In the genomic region with DNA sequence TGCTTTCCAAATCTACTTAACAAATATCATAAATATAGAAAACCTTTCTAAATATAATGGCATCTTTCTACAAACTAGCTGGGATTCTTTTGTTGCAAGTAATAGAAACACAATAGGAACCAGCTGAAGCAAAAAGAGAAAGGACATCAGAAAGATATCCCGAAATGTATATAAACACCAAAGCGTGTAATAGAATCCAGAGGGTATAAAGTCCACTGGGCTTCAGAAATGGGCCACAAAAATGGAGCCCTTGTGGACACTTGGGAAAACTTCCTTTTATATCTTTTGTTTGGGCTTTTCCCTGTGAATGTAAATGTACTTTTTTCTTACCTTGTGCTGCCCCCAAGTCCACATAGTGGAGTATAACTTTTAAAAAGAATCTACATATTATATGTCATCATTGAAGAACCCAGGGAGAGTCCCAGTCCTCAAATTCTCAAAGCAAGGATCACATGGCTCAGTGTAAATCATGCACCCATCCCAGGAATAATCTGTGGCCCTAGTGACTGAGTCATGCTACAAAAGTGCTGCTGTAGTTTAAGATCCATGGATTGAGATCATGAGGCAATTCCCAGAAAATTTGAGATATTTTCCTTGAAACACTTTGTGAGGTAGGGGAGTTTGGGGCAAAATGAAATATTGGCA, we compare ENCODE assay signal across 24 cellular contexts.
DNase-seq lines count a peak whose midpoint lies in the region; ATAC-seq, FAIRE-seq and TF ChIP-seq lines count a peak whose summit lies in the region.
"Had no signal": no experiment of that assay in that cellular context is flagged by ENCODE, and none has a peak within 500 bp of the region (broad histone marks: within the 10 kb centered on the region; RNA-seq: fewer than 3 reads in every experiment).

No MANE protein-coding gene starts in this region.

- FAIRE-seq in HepG2 (lab: Jason Lieb, UNC): no peak
- FAIRE-seq: endothelial cell of umbilical vein had no signal

- ATAC-seq in HepG2: peak; percentile 88
- ATAC-seq in stimulated activated naive CD8-positive, alpha-beta T cell treated with anti-CD3 and anti-CD28 coated beads, Interleukin-15, amount 100 ng/mL, for 72 hours: no peak
- ATAC-seq: activated T-helper 17 cell treated with anti-CD3 and anti-CD28 coated beads, Interleukin-2, amount 50 U/mL, for 72 hours; right cardiac atrium; stimulated activated naive CD8-positive, alpha-beta T cell treated with anti-CD3 and anti-CD28 coated beads, Interleukin-15, Interleukin-2, amounts not matched to agents 100 U/mL and 50 U/mL, for 24 hours; T-helper 17 cell; upper lobe of right lung; WTC11 had no signal

- TF ChIP-seq POLR2A in HepG2 (IDR thresholded peaks at IDR 0.05; ENCODE audit: insufficient read depth in 1 of 2, low read depth in 2 of 2, low read length in 2 of 2): no peak

- H3K4me3 ChIP-seq in choroid plexus epithelial cell (ENCODE audit: low read depth, low read length) (no peak overlapping the region), HepG2 (replicated peaks in 1 of 3; ENCODE audit: insufficient read depth in 1 of 3, low read depth in 2 of 3, low read length in 3 of 3) (no peak overlapping the region), OCI-LY7 (ENCODE audit: low read depth, low read length, poor library complexity, severe bottlenecking) (no peak overlapping the region)
- H3K4me3 ChIP-seq: heart left ventricle, neural progenitor cell, upper lobe of right lung had no signal

- H4K20me1 ChIP-seq in HepG2 (ENCODE audit: insufficient read depth, low read length) (no peaks in the 10 kb centered on the region), OCI-LY7 (ENCODE audit: insufficient read depth, low read length) (no peaks in the 10 kb centered on the region)

- no peaks in the 10 kb centered on the region for H3K4me1 Mint-ChIP-seq in stimulated activated naive CD8-positive, alpha-beta T cell treated with anti-CD3 and anti-CD28 coated beads, Interleukin-15, amount 100 ng/mL, for 72 hours
- H3K4me1 Mint-ChIP-seq: activated T-helper 17 cell treated with anti-CD3 and anti-CD28 coated beads, Interleukin-2, amount 50 U/mL, for 72 hours; memory B cell; T-helper 17 cell; WTC11 had no signal

- WGBS in HepG2 (ENCODE audit: low lambda C conversion rate): 5% methylated on average over 2 of the region's 2 CpGs

- CTCF ChIA-PET in HepG2 (lab: Yijun Ruan, JAX; ENCODE audit: low intra/inter-chr PET ratio, low total read pairs) (no interaction called here), OCI-LY7 (lab: Charles Lee; ENCODE audit: unreplicated experiment) (no interaction called here)

- H3K9me3 ChIP-seq in HepG2 (ENCODE audit: low read length) (no peaks in the 10 kb centered on the region), OCI-LY7 (ENCODE audit: low read length) (no peaks in the 10 kb centered on the region)
- H3K9me3 ChIP-seq: heart left ventricle, upper lobe of right lung had no signal

- no peak overlapping the region for H2AFZ ChIP-seq in HepG2 (ENCODE audit: low read length)
- no peak overlapping the region for H2AFZ ChIP-seq in OCI-LY7 (ENCODE audit: low read length)
- H2AFZ ChIP-seq: neural progenitor cell had no signal

- TF ChIP-seq EP300 in HepG2 (IDR thresholded peaks at IDR 0.05; ENCODE audit: low read depth in 2 of 2, low read length in 2 of 2) (peak in 1 of 2 experiments; percentile 34; a peak in 1 of 4 replicates), HepG2 (CRISPR knock-in tag; IDR thresholded peaks at IDR 0.05; ENCODE audit: borderline replicate concordance) (no peak)

- in situ Hi-C loops in HepG2 (cut with HindIII; ENCODE audit: extremely low pct_ligation_motif_present, low pct_unique_long_range_greater_than_20kb): no loop called here

- TF ChIP-seq RAD21 in HepG2 (CRISPR knock-in tag; IDR thresholded peaks at IDR 0.05): no peak

- H3K9me3 Mint-ChIP-seq in stimulated activated naive CD8-positive, alpha-beta T cell treated with anti-CD3 and anti-CD28 coated beads, Interleukin-15, amount 100 ng/mL, for 72 hours: no peaks in the 10 kb centered on the region
- H3K9me3 Mint-ChIP-seq: activated T-helper 17 cell treated with anti-CD3 and anti-CD28 coated beads, Interleukin-2, amount 50 U/mL, for 72 hours; neural progenitor cell had no signal

- H3K9ac ChIP-seq in HepG2 (ENCODE audit: insufficient read depth, low read depth, low read length): no peak overlapping the region
- H3K9ac ChIP-seq: neural progenitor cell had no signal

- H3K4me2 ChIP-seq in HepG2 (ENCODE audit: low read depth, low read length) (peak overlapping the region; percentile 31; the same call in 1 of the 2 replicates), OCI-LY7 (ENCODE audit: low read length) (no peak overlapping the region)
- H3K4me2 ChIP-seq: neural progenitor cell had no signal

- BruUV-seq in HepG2 (replicated peaks; lab: Mats Ljungman, UMichigan) (no TSS peak), OCI-LY7 (replicated peaks; lab: Mats Ljungman, UMichigan) (no TSS peak)

- no peak overlapping the region for H3K4me3 Mint-ChIP-seq in stimulated activated naive CD8-positive, alpha-beta T cell treated with anti-CD3 and anti-CD28 coated beads, Interleukin-15, amount 100 ng/mL, for 72 hours
- H3K4me3 Mint-ChIP-seq: activated T-helper 17 cell treated with anti-CD3 and anti-CD28 coated beads, Interleukin-2, amount 50 U/mL, for 72 hours; memory B cell; neural progenitor cell; T-helper 17 cell; WTC11 had no signal

- H3K9me2 ChIP-seq in OCI-LY7 (ENCODE audit: insufficient read depth, low read length): no peaks in the 10 kb centered on the region

- H3K4me1 ChIP-seq in HepG2 (ENCODE audit: insufficient read depth, low read length) (peaks cover 52% of the 10 kb centered on the region), OCI-LY7 (ENCODE audit: insufficient read depth, low read length, poor library complexity, severe bottlenecking) (no peaks in the 10 kb centered on the region)
- H3K4me1 ChIP-seq: upper lobe of right lung had no signal

- TF ChIP-seq CTCF in choroid plexus epithelial cell (conservative IDR thresholded peaks at IDR 0.05; ENCODE audit: low read depth, low read length): no peak
- peak; percentile 21 for TF ChIP-seq CTCF in HepG2 (CRISPR knock-in tag; IDR thresholded peaks at IDR 0.05)
- TF ChIP-seq CTCF in OCI-LY7 (conservative IDR thresholded peaks at IDR 0.05; ENCODE audit: low read length): no peak

- peaks cover 7% of the 10 kb centered on the region for H3K27me3 Mint-ChIP-seq in stimulated activated naive CD8-positive, alpha-beta T cell treated with anti-CD3 and anti-CD28 coated beads, Interleukin-15, amount 100 ng/mL, for 72 hours
- H3K27me3 Mint-ChIP-seq: memory B cell had no signal

- H3K36me3 ChIP-seq in HepG2 (replicated peaks in 1 of 2; ENCODE audit: control insufficient read depth in 1 of 2, insufficient read depth in 2 of 2, low read length in 2 of 2) (no peaks in the 10 kb centered on the region), OCI-LY7 (ENCODE audit: insufficient read depth, low read length) (no peaks in the 10 kb centered on the region)
- H3K36me3 ChIP-seq: heart left ventricle, neural progenitor cell, upper lobe of right lung had no signal

- POLR2A ChIA-PET in HepG2 (lab: Yijun Ruan, JAX): interaction anchor here (0.8 kb wide), 1 partner anchor 12 kb away, joined by 3 read pairs; no protein-coding TSS in a partner anchor
- POLR2A ChIA-PET in OCI-LY7 (lab: Charles Lee): no interaction called here

- no peak overlapping the region for H3K27ac Mint-ChIP-seq in stimulated activated naive CD8-positive, alpha-beta T cell treated with anti-CD3 and anti-CD28 coated beads, Interleukin-15, amount 100 ng/mL, for 72 hours
- H3K27ac Mint-ChIP-seq: activated T-helper 17 cell treated with anti-CD3 and anti-CD28 coated beads, Interleukin-2, amount 50 U/mL, for 72 hours; memory B cell; neural progenitor cell; T-helper 17 cell; WTC11 had no signal

- no peaks in the 10 kb centered on the region for H3K79me2 ChIP-seq in HepG2 (ENCODE audit: insufficient read depth, low read length)
- H3K79me2 ChIP-seq in OCI-LY7 (ENCODE audit: insufficient read depth, low read depth, low read length): no peaks in the 10 kb centered on the region

- no peaks in the 10 kb centered on the region for H3K27me3 ChIP-seq in HepG2 (ENCODE audit: control insufficient read depth in 1 of 2, insufficient read depth in 2 of 2, low read length in 2 of 2)
- H3K27me3 ChIP-seq: heart left ventricle, neural progenitor cell, upper lobe of right lung had no signal

- intact Hi-C loops in HepG2 (cut with micrococcal nuclease; ENCODE audit: unreplicated experiment) (loop anchor here (1.0 kb wide), 1 partner anchor 11 kb away; no protein-coding TSS in a partner anchor), OCI-LY7 (cut with micrococcal nuclease; ENCODE audit: unreplicated experiment) (no loop called here)

- H3K27ac ChIP-seq in HepG2 (ENCODE audit: extremely low read length, insufficient read depth, low read length) (peak overlapping the region; percentile 10), OCI-LY7 (ENCODE audit: low read depth, low read length, poor library complexity, severe bottlenecking) (no peak overlapping the region)
- H3K27ac ChIP-seq: neural progenitor cell, upper lobe of right lung had no signal

- DNase-seq in AG08396 (ENCODE audit: low spot score): peak; percentile 26
- DNase-seq in HT1080 (ENCODE audit: low read depth): peak; percentile 37
- DNase-seq in choroid plexus epithelial cell (ENCODE audit: low read depth): peak; percentile 4
- DNase-seq in HepG2 (ENCODE audit: low spot score): peak; percentile 82
- no peak for DNase-seq in AML-193 (lab: John Stamatoyannopoulos, UW)
- DNase-seq in stimulated activated naive CD8-positive, alpha-beta T cell treated with anti-CD3 and anti-CD28 coated beads, Interleukin-15, amount 100 ng/mL, for 72 hours: no peak
- no peak for DNase-seq in NCI-H345 treated with DMSO at 0.1 percent for 48 hours (lab: John Stamatoyannopoulos, UW; ENCODE audit: unreplicated experiment)
- no peak for DNase-seq in OCI-LY7 (ENCODE audit: low spot score)
- DNase-seq: ACHN; amygdala; islet precursor cell; MM.1S; NCI-H1930; SHP77; stimulated activated naive CD8-positive, alpha-beta T cell treated with anti-CD3 and anti-CD28 coated beads, Interleukin-15, Interleukin-2, amounts not matched to agents 100 U/mL and 50 U/mL, for 24 hours; T-helper 17 cell; upper lobe of right lung had no signal

TF ChIP-seq in HepG2, 621 proteins besides CTCF, POLR2A, EP300 and RAD21 (continues in another document):
- no peak for TF ChIP-seq PAX8 (CRISPR knock-in tag; IDR thresholded peaks at IDR 0.05; ENCODE audit: borderline replicate concordance)

Comparison
In these comparisons a context has a peak if more than half of its experiments do, and no peak if none do; other contexts are left out.
1. DNase-seq: peak in AG08396 (single experiment), HT1080 (single experiment), choroid plexus epithelial cell (single experiment) and HepG2 (single experiment); none in AML-193 (0 of 2), stimulated activated naive CD8-positive, alpha-beta T cell treated with anti-CD3 and anti-CD28 coated beads, Interleukin-15, amount 100 ng/mL, for 72 hours (0 of 2), NCI-H345 treated with DMSO at 0.1 percent for 48 hours (single experiment) and OCI-LY7 (single experiment).